In genomic region chr15:66706225-66706732, GRCh38 we compare ENCODE assay signal across 10 cellular contexts. TPM values are rescaled to one million over a fixed set of nuclear protein-coding genes. Genes with fewer than 3 reads are reported as not detected.
DNase-seq lines count a peak whose midpoint lies in the region; ATAC-seq and TF ChIP-seq lines count a peak whose summit lies in the region.
"Had no signal": no experiment of that assay in that cellular context is flagged by ENCODE, and none has a peak within 500 bp of the region (broad histone marks: within the 10 kb centered on the region; RNA-seq: fewer than 3 reads in every experiment).

No MANE protein-coding gene starts in this region.

- H3K4me1 ChIP-seq in NT2/D1 (ENCODE audit: insufficient read depth, insufficient read length) = peaks cover 17% of the 10 kb centered on the region
- H3K4me1 ChIP-seq in ovary (ENCODE audit: insufficient read depth) = peaks cover 24% of the 10 kb centered on the region

- no peak for TF ChIP-seq EP300 in ovary (IDR thresholded peaks at IDR 0.05)

- POLR2A ChIA-PET in CD4-positive, alpha-beta T cell (lab: Charles Lee) = no interaction called here

- H3K9me3 ChIP-seq in NT2/D1 (ENCODE audit: insufficient read depth, low read length) (no peaks in the 10 kb centered on the region), ovary (no peaks in the 10 kb centered on the region)
- no peaks in the 10 kb centered on the region for H3K9me3 ChIP-seq in CD4-positive, alpha-beta T cell (ENCODE audit: control insufficient read depth, low read length)

- peak overlapping the region; percentile 52 for H3K9ac ChIP-seq in NT2/D1 (ENCODE audit: insufficient read length, low read depth)

- BruUV-seq in Calu3 (replicated peaks; lab: Mats Ljungman, UMichigan) = no TSS peak

- H3K9me3 Mint-ChIP-seq in Calu3 (ENCODE audit: low read depth, unreplicated experiment) = no peaks in the 10 kb centered on the region
- H3K9me3 Mint-ChIP-seq in CD4-positive, alpha-beta T cell = no peaks in the 10 kb centered on the region

- peaks cover 78% of the 10 kb centered on the region for H3K36me3 Mint-ChIP-seq in Calu3 (ENCODE audit: insufficient read depth, unreplicated experiment)
- H3K36me3 Mint-ChIP-seq in CD4-positive, alpha-beta T cell (ENCODE audit: low read depth) = no peaks in the 10 kb centered on the region

- no peak for TF ChIP-seq POLR2A in ovary (IDR thresholded peaks at IDR 0.05)

- no peak overlapping the region for H3K27ac Mint-ChIP-seq in Calu3 (ENCODE audit: unreplicated experiment)
- no peak overlapping the region for H3K27ac Mint-ChIP-seq in CD4-positive, alpha-beta T cell

- peak overlapping the region; percentile 98 for H3K4me3 Mint-ChIP-seq in Calu3 (ENCODE audit: low read depth, unreplicated experiment)
- H3K4me3 Mint-ChIP-seq in CD4-positive, alpha-beta T cell = no peak overlapping the region

- DNase-seq in Calu3 (no peak), NT2/D1 (ENCODE audit: low read depth, low spot score) (no peak), fibroblast of mammary gland (ENCODE audit: low read depth) (no peak), ovary (peak in 2 of 5 donors; percentile 52 to 54), SIG-M5 treated with dmso at 0.1 percent for 504 hours (lab: John Stamatoyannopoulos, UW; ENCODE audit: unreplicated experiment) (no peak), GM19238 (ENCODE audit: insufficient read length, low spot score) (no peak)
- DNase-seq in CD4-positive, alpha-beta T cell = no peak
- DNase-seq: stimulated activated CD4-positive, alpha-beta T cell treated with anti-CD3 and anti-CD28 coated beads, Interleukin-2, amount 100 ng/mL, for 24 hours had no signal

- CTCF ChIA-PET in Calu3 (lab: Charles Lee) = interaction anchor here (0.6 to 4.3 kb wide), 9 partner anchors 14 to 826 kb away, joined by 3 to 35 read pairs (median 6); no protein-coding TSS in a partner anchor
- CTCF ChIA-PET in CD4-positive, alpha-beta T cell (lab: Charles Lee) = no interaction called here

- 59 to 76% (median 76%) methylated on average over 13 to 22 of the region's 22 CpGs for WGBS in ovary, 3 donors

- intact Hi-C loops in Calu3 (cut with micrococcal nuclease; ENCODE audit: unreplicated experiment) = loop anchor here (2.0 to 5.0 kb wide), 2 partner anchors 61 to 146 kb away; no protein-coding TSS in a partner anchor
- intact Hi-C loops in ovary (cut with DNase I) = loop anchor here in 2 of 4 donors (5.0 to 10.0 kb wide), 4 partner anchors 66 to 146 kb away; no protein-coding TSS in a partner anchor
- intact Hi-C loops in CD4-positive, alpha-beta T cell (cut with DNase I, micrococcal nuclease) = loop anchor here in 1 of 2 experiments (10.0 kb wide), 2 partner anchors 201 to 1139 kb away; partner anchors contain the start of genes RNU6-1, RPL4 and ZWILCH

- peaks cover 21% of the 10 kb centered on the region for H3K4me1 Mint-ChIP-seq in Calu3 (ENCODE audit: low read depth, unreplicated experiment)
- peaks cover 14% of the 10 kb centered on the region for H3K4me1 Mint-ChIP-seq in CD4-positive, alpha-beta T cell (ENCODE audit: low read depth)

- TF ChIP-seq CTCF in Calu3 (IDR thresholded peaks at IDR 0.05; ENCODE audit: unreplicated experiment) (peak; percentile 46), fibroblast of mammary gland (conservative IDR thresholded peaks at IDR 0.05; ENCODE audit: control insufficient read depth, insufficient read depth, low read depth, low read length) (peak; percentile 34), ovary (IDR thresholded peaks at IDR 0.05) (peak in 1 of 3 donors; percentile 9)
- no peak for TF ChIP-seq CTCF in CD4-positive, alpha-beta T cell (IDR thresholded peaks at IDR 0.05)

- H3K4me3 ChIP-seq in NT2/D1 (ENCODE audit: insufficient read length, low read depth) (no peak overlapping the region), fibroblast of mammary gland (ENCODE audit: control insufficient read depth, low read depth, low read length) (no peak overlapping the region), ovary (peak overlapping the region; percentile 9)

- H3K27ac ChIP-seq in ovary = peak overlapping the region in 1 of 2 donors; percentile 44
- no peak overlapping the region for H3K27ac ChIP-seq in CD4-positive, alpha-beta T cell (ENCODE audit: low read depth, low read length)
- H3K27ac ChIP-seq: HL-60 had no signal

- H3K27me3 Mint-ChIP-seq in Calu3 (ENCODE audit: unreplicated experiment) = no peaks in the 10 kb centered on the region
- H3K27me3 Mint-ChIP-seq in CD4-positive, alpha-beta T cell = peaks cover 24% of the 10 kb centered on the region

- no peaks in the 10 kb centered on the region for H3K27me3 ChIP-seq in NT2/D1 (ENCODE audit: insufficient read depth, insufficient read length)
- H3K27me3 ChIP-seq in ovary = no peaks in the 10 kb centered on the region
- H3K27me3 ChIP-seq in CD4-positive, alpha-beta T cell (ENCODE audit: control insufficient read depth, insufficient read depth, low read length) = peaks cover 17% of the 10 kb centered on the region

- peaks cover 52% of the 10 kb centered on the region for H3K36me3 ChIP-seq in NT2/D1 (ENCODE audit: insufficient read depth, insufficient read length, low read length)
- H3K36me3 ChIP-seq in ovary = no peaks in the 10 kb centered on the region

- ATAC-seq in CD4-positive, alpha-beta T cell (ENCODE audit: poor library complexity) = no peak
- no peak for ATAC-seq in GM21576 (IDR thresholded peaks at IDR 0.05; ENCODE audit: unreplicated experiment)

RNA-seq across cellular contexts. Expression of gene SMAD6, which starts 4.2 kb away (rescaled TPM):
- total RNA-seq in Calu3 (2022) = 49.6 and 58.6 TPM in 2 replicates
- 10 to 100 TPM in 6 of 7 donors, 1 to 10 TPM in 1; 7.1 to 20.3 (median 14.1) TPM for total RNA-seq in ovary
- 10 to 100 TPM in 1 of 2 donors, 1 to 10 TPM in 1; 3.8 to 10.9 TPM for polyA plus RNA-seq in ovary
- total RNA-seq in CD4-positive, alpha-beta T cell = under 1 TPM; 0.59 to 0.69 TPM

Comparison
In these comparisons a context has a peak if more than half of its experiments do, and no peak if none do; other contexts are left out.
1. RNA of gene SMAD6, which starts 4.2 kb away (total RNA-seq): 49.6 to 58.6 TPM in Calu3 and 7.1 to 20.3 TPM in ovary; 0.59 to 0.69 TPM in CD4-positive, alpha-beta T cell; every median in the first group is over 4 times any median in the second.